ENCODE assay signal across 22 cellular contexts in the genomic region with DNA sequence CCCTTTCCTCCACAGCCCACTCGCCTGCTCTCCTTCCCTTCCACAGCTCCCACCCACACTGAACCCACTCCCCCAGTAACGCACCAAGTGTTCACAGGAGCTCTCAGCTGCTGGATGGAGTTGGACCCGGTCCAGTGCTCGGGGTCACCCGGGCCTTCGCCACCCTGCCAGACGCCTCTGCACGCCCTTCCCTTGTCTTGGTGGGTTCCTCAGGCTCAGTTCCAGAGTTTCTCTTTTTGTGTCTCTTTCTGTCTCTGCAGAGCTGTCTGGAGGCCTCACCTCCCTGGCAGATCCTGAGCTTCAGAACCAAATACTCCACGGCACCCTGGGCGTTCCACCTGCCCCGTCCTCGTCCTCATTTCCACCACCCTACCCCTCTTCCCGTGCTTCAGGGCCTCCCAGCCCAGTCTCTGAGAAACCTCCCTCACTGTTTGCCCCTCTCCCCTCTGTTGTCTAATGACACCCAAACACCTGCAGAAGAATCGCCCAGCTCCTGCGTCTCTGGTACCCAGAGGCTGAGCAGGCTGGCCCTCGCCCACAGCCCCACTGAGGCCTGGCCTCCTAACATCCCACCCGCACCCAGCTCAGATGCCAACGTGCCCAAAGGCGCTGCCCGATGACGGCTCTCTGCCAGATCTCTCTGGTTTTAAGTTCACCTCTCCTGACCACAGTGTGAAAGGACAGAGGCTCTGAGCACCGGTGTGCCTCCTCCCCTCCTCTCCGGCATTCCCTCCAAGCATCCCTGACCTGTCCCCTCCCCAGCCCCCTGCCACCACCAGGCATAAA.
"Had no signal": no experiment of that assay in that cellular context is flagged by ENCODE, and none has a peak within 500 bp of the region (broad histone marks: within the 10 kb centered on the region; RNA-seq: fewer than 3 reads in every experiment).

No MANE protein-coding gene starts in this region.

- H3K4me3 ChIP-seq: ascending aorta, body of pancreas, SJSA1 had no signal

- H3K4me1 ChIP-seq: ascending aorta, body of pancreas, SJSA1 had no signal

- H3K27ac ChIP-seq: ascending aorta, body of pancreas, SJSA1 had no signal

- H3K36me3 ChIP-seq: ascending aorta, SJSA1 had no signal

- DNase-seq: activated CD4-positive, alpha-beta T cell treated with anti-CD3 and anti-CD28 coated beads for 48 hours; activated CD4-positive, alpha-beta T cell treated with anti-CD3 and anti-CD28 coated beads, Interleukin-2, amount 50 U/mL, for 4 hours; activated CD4-positive, CD25-positive, alpha-beta regulatory T cell treated with anti-CD3 and anti-CD28 coated beads, Interleukin-2, amount 50 U/mL, for 72 hours; activated CD8-positive, alpha-beta memory T cell treated with anti-CD3 and anti-CD28 coated beads, Interleukin-2, amount 10 ng/mL, durations not matched to agents 7 days and 5 days; activated CD8-positive, alpha-beta T cell treated with anti-CD3 and anti-CD28 coated beads, Interleukin-2, amount 10 ng/mL, durations not matched to agents 7 days and 5 days; activated effector memory CD4-positive, alpha-beta T cell treated with Interleukin-2 at 50 U/mL for 16 hours; activated naive CD4-positive, alpha-beta T cell; activated T-cell treated with anti-CD3 and anti-CD28 coated beads, Interleukin-2, amount 50 U/mL, for 24 hours; body of pancreas; MM.1S; NCI-H1105; NCI-H1436; NCI-H1694 treated with DMSO at 0.1 percent for 48 hours; NCI-H2029 treated with DMSO at 0.1 percent for 48 hours; NCI-H345; NCI-H510A; NCI-H526 treated with DMSO at 0.1 percent for 48 hours; PC-3; SHP77 had no signal

- H3K27me3 ChIP-seq: ascending aorta, body of pancreas, SJSA1 had no signal

- ATAC-seq: activated CD8-positive, alpha-beta memory T cell treated with anti-CD3 and anti-CD28 coated beads, Interleukin-2, amount 10 ng/mL, durations not matched to agents 7 days and 5 days; activated CD8-positive, alpha-beta T cell treated with anti-CD3 and anti-CD28 coated beads, Interleukin-2, amount 10 ng/mL, durations not matched to agents 7 days and 5 days; body of pancreas; PC-3; SK-N-SH treated with all-trans-retinoic acid at 6 μM for 48 hours had no signal
